In genomic region chr19:8361921-8362793, GRCh38 we compare ENCODE assay signal across 8 cellular contexts. TPM values are rescaled to one million over a fixed set of nuclear protein-coding genes. Genes with fewer than 3 reads are reported as not detected.
DNase-seq lines count a peak whose midpoint lies in the region; ATAC-seq and TF ChIP-seq lines count a peak whose summit lies in the region.

No MANE protein-coding gene starts in this region.

- peak overlapping the region; percentile 44 to 98 (median 81) for H3K27ac ChIP-seq in heart left ventricle

- H3K36me3 Mint-ChIP-seq in activated naive CD8-positive, alpha-beta T cell treated with anti-CD3 and anti-CD28 coated beads, Interleukin-2, amount 50 U/mL, for 24 hours (ENCODE audit: low read depth), result no peaks in the 10 kb centered on the region

- peak overlapping the region; percentile 16 for H3K4me3 Mint-ChIP-seq in activated naive CD8-positive, alpha-beta T cell treated with anti-CD3 and anti-CD28 coated beads, Interleukin-2, amount 50 U/mL, for 24 hours

- peak; percentile 95 for DNase-seq in DMS53 (lab: John Stamatoyannopoulos, UW)
- peak; percentile 29 for DNase-seq in NCI-H128 (lab: John Stamatoyannopoulos, UW; ENCODE audit: unreplicated experiment)
- peak; percentile 51 for DNase-seq in activated naive CD8-positive, alpha-beta T cell treated with anti-CD3 and anti-CD28 coated beads, Interleukin-2, amount 50 U/mL, for 24 hours
- DNase-seq in heart left ventricle, result peak; percentile 93 to 97 (median 94)
- peak; percentile 98 for DNase-seq in renal cortical epithelial cell (ENCODE audit: low read depth)
- DNase-seq in NCI-H1930 (lab: John Stamatoyannopoulos, UW), result no peak

- H3K9me3 Mint-ChIP-seq in activated naive CD8-positive, alpha-beta T cell treated with anti-CD3 and anti-CD28 coated beads, Interleukin-2, amount 50 U/mL, for 24 hours, result no peaks in the 10 kb centered on the region

- TF ChIP-seq POLR2A in heart left ventricle (IDR thresholded peaks at IDR 0.05), result no peak

- peaks cover 0 to 9% (median 0%) of the 10 kb centered on the region in 9 donors for H3K27me3 ChIP-seq in heart left ventricle

- H3K9me3 ChIP-seq in heart left ventricle, result no peaks in the 10 kb centered on the region

- H3K36me3 ChIP-seq in heart left ventricle, result no peaks in the 10 kb centered on the region

- H3K4me1 Mint-ChIP-seq in activated naive CD8-positive, alpha-beta T cell treated with anti-CD3 and anti-CD28 coated beads, Interleukin-2, amount 50 U/mL, for 24 hours, result peaks cover 22% of the 10 kb centered on the region

- peaks cover 10 to 60% (median 40%) of the 10 kb centered on the region in 12 donors for H3K4me1 ChIP-seq in heart left ventricle

- WGBS in heart left ventricle, 4 donors, result 25 to 40% (median 34%) methylated on average over 9 to 12 of the region's 12 CpGs

- H3K27ac Mint-ChIP-seq in activated naive CD8-positive, alpha-beta T cell treated with anti-CD3 and anti-CD28 coated beads, Interleukin-2, amount 50 U/mL, for 24 hours, result no peak overlapping the region

- intact Hi-C loops in heart left ventricle (cut with DNase I), result loop anchor here in 8 of 10 donors (1.0 to 5.0 kb wide), 4 partner anchors 28 to 35 kb away; partner anchors contain the start of gene RAB11B (in 5 of the 8)

- H3K4me3 ChIP-seq in heart left ventricle, result peak overlapping the region in 4 of 12 donors; percentile 0 to 73 (median 16)

- ATAC-seq in activated naive CD8-positive, alpha-beta T cell treated with anti-CD3 and anti-CD28 coated beads, Interleukin-2, amount 50 U/mL, for 24 hours, result peak; percentile 77
- ATAC-seq in heart left ventricle (peak; percentile 73 to 93 (median 92)), HG02763 (IDR thresholded peaks at IDR 0.05; ENCODE audit: unreplicated experiment) (no peak), HG03469 (IDR thresholded peaks at IDR 0.05; ENCODE audit: unreplicated experiment) (no peak)

- TF ChIP-seq CTCF in heart left ventricle (IDR thresholded peaks at IDR 0.05), result no peak

- peaks cover 45% of the 10 kb centered on the region for H3K27me3 Mint-ChIP-seq in activated naive CD8-positive, alpha-beta T cell treated with anti-CD3 and anti-CD28 coated beads, Interleukin-2, amount 50 U/mL, for 24 hours

RNA-seq across cellular contexts. Expression of gene ANGPTL4, which starts 1.8 kb away (rescaled TPM):
- total RNA-seq in heart left ventricle (100 to 1,000 TPM in 1 of 9 donors, 10 to 100 TPM in 4, 1 to 10 TPM in 4; 2.4 to 117 (median 10.8) TPM), renal cortical epithelial cell (17.2 and 34.9 TPM in 2 replicates)
- polyA plus RNA-seq in heart left ventricle, result 10 to 100 TPM in 1 of 2 donors, 1 to 10 TPM in 1; 9.4 to 13.6 TPM

RNA-seq across cellular contexts. Expression of gene KANK3, which starts 19.1 kb away (rescaled TPM):
- total RNA-seq in heart left ventricle (10 to 100 TPM; 12.3 to 33.6 (median 15.9) TPM), renal cortical epithelial cell (0.45 and 1.0 TPM in 2 replicates)
- 10 to 100 TPM; 16.9 to 19.4 TPM for polyA plus RNA-seq in heart left ventricle

RNA-seq across cellular contexts. Expression of gene RAB11B, which starts 28.0 kb away (rescaled TPM):
- 100 to 1,000 TPM in 8 of 9 donors, 10 to 100 TPM in 1; 56.4 to 159 (median 141) TPM for total RNA-seq in heart left ventricle
- 100 to 1,000 TPM; 124 to 126 TPM for polyA plus RNA-seq in heart left ventricle
- 29.3 and 151 TPM in 2 replicates for total RNA-seq in renal cortical epithelial cell

RNA-seq across cellular contexts. Expression of gene RPS28, which starts 40.9 kb away (rescaled TPM):
- total RNA-seq in heart left ventricle (1,000 to 10,000 TPM in 6 of 9 donors, 100 to 1,000 TPM in 3; 271 to 1,278 (median 1,186) TPM), renal cortical epithelial cell (140 and 177 TPM in 2 replicates)
- polyA plus RNA-seq in heart left ventricle, result 100 to 1,000 TPM; 410 to 899 TPM

RNA-seq across cellular contexts. Expression of gene NDUFA7, which starts 41.0 kb away (rescaled TPM):
- total RNA-seq in heart left ventricle (100 to 1,000 TPM in 4 of 9 donors, 10 to 100 TPM in 5; 74.5 to 179 (median 93.6) TPM), renal cortical epithelial cell (7.2 and 21.5 TPM in 2 replicates)
- polyA plus RNA-seq in heart left ventricle, result 100 to 1,000 TPM; 168 to 393 TPM

Comparison
In these comparisons a context has a peak if more than half of its experiments do, and no peak if none do; other contexts are left out.
1. DNase-seq: peak in DMS53 (single experiment), NCI-H128 (single experiment), activated naive CD8-positive, alpha-beta T cell treated with anti-CD3 and anti-CD28 coated beads, Interleukin-2, amount 50 U/mL, for 24 hours (single experiment), heart left ventricle (5 of 5) and renal cortical epithelial cell (single experiment); none in NCI-H1930 (0 of 2).
2. ATAC-seq: peak in activated naive CD8-positive, alpha-beta T cell treated with anti-CD3 and anti-CD28 coated beads, Interleukin-2, amount 50 U/mL, for 24 hours (single experiment) and heart left ventricle (4 of 4); none in HG02763 (single experiment) and HG03469 (single experiment).